ENCODE assay signal across 3 cellular contexts in genomic region chr10:10660054-10660453, GRCh38.
TF ChIP-seq lines count a peak whose summit lies in the region.

No MANE protein-coding gene starts in this region.

TF ChIP-seq in HepG2, 621 proteins besides CTCF, POLR2A, EP300 and RAD21:
- TF ChIP-seq ATF7 (IDR thresholded peaks at IDR 0.05), result peak; percentile 56
- TF ChIP-seq ATF7 (CRISPR knock-in tag; IDR thresholded peaks at IDR 0.05), result no peak
- no peak for TF ChIP-seq STAT6 (CRISPR knock-in tag; IDR thresholded peaks at IDR 0.05; ENCODE audit: borderline replicate concordance)
- TF ChIP-seq CHCHD3 (CRISPR knock-in tag; IDR thresholded peaks at IDR 0.05), result no peak

TF ChIP-seq in HEK293, 187 proteins besides CTCF, POLR2A, EP300 and RAD21:
- TF ChIP-seq ZNF138 (tag by site-specific recombination; IDR thresholded peaks at IDR 0.05; ENCODE audit: borderline replicate concordance), result no peak
- TF ChIP-seq SETDB1 (IDR thresholded peaks at IDR 0.05; ENCODE audit: insufficient read length, low read length), result peak; percentile 31
- no peak for TF ChIP-seq PRDM4 (tag by site-specific recombination; IDR thresholded peaks at IDR 0.05)
- peak; percentile 55; the same call in 1 of the 2 replicates for TF ChIP-seq ATF2 (tag by site-specific recombination; IDR thresholded peaks at IDR 0.05; ENCODE audit: low read depth)

TF ChIP-seq in IMR-90, 13 proteins besides CTCF, POLR2A, EP300 and RAD21:
- TF ChIP-seq MXI1 (IDR thresholded peaks at IDR 0.05; ENCODE audit: borderline replicate concordance, low read depth, low read length) (no peak), NFE2L2 (IDR thresholded peaks at IDR 0.05; ENCODE audit: low read depth, low read length) (no peak), RCOR1 (IDR thresholded peaks at IDR 0.05; ENCODE audit: insufficient replicate concordance, low read length) (no peak), BHLHE40 (IDR thresholded peaks at IDR 0.05; ENCODE audit: low read depth, low read length) (no peak), ELK1 (IDR thresholded peaks at IDR 0.05; ENCODE audit: borderline replicate concordance, low read depth, low read length) (no peak), FOS (IDR thresholded peaks at IDR 0.05; ENCODE audit: low read depth, low read length) (no peak), USF2 (IDR thresholded peaks at IDR 0.05; ENCODE audit: low read depth, low read length) (no peak), CEBPB (IDR thresholded peaks at IDR 0.05; ENCODE audit: low read depth, low read length) (no peak), RFX5 (IDR thresholded peaks at IDR 0.05; ENCODE audit: low read depth, low read length) (no peak), SMC3 (IDR thresholded peaks at IDR 0.05; ENCODE audit: low read depth, low read length) (no peak), MAZ (IDR thresholded peaks at IDR 0.05; ENCODE audit: borderline replicate concordance, low read depth, low read length) (no peak), CHD1 (IDR thresholded peaks at IDR 0.05; ENCODE audit: low read depth, low read length) (no peak), MAFK (IDR thresholded peaks at IDR 0.05; ENCODE audit: low read depth, low read length) (no peak)
